8 cellular contexts compared by ENCODE assay signal in genomic region chr15:101641134-101641764, GRCh38. TPM values are rescaled to one million over a fixed set of nuclear protein-coding genes. Genes with fewer than 3 reads are reported as not detected.
DNase-seq lines count a peak whose midpoint lies in the region; ATAC-seq and TF ChIP-seq lines count a peak whose summit lies in the region.

No MANE protein-coding gene starts in this region.

- H3K4me3 ChIP-seq in AG10803 (ENCODE audit: low read length), result no peak overlapping the region
- no peak overlapping the region for H3K4me3 ChIP-seq in Jurkat, Clone E6-1 (ENCODE audit: low read length)

- peak; percentile 98 for TF ChIP-seq CTCF in AG10803 (conservative IDR thresholded peaks at IDR 0.05; ENCODE audit: low read length)
- peak; percentile 97 for TF ChIP-seq CTCF in glutamatergic neuron (IDR thresholded peaks at IDR 0.05; ENCODE audit: partially characterized antibody, unreplicated experiment)

- no peak overlapping the region for H3K4me3 Mint-ChIP-seq in activated naive CD8-positive, alpha-beta T cell
- no peak overlapping the region for H3K4me3 Mint-ChIP-seq in glutamatergic neuron (ENCODE audit: unreplicated experiment)

- DNase-seq in AG10803 (ENCODE audit: low read depth), result peak; percentile 70
- peak; percentile 68 for DNase-seq in Jurkat, Clone E6-1 (ENCODE audit: low read depth, low spot score)
- peak; percentile 74 for DNase-seq in SKM-1 treated with dmso at 0.1 percent for 144 hours (lab: John Stamatoyannopoulos, UW; ENCODE audit: unreplicated experiment)
- peak; percentile 79 for DNase-seq in glutamatergic neuron
- DNase-seq in posterior cingulate gyrus, result peak in 9 of 10 donors; percentile 60 to 94 (median 84)
- DNase-seq in ureter (ENCODE audit: low spot score), result peak; percentile 76

- intact Hi-C loops in posterior cingulate gyrus (cut with DNase I), result loop anchor here (1.0 to 10.0 kb wide), 2 partner anchors 146 to 341 kb away; no protein-coding TSS in a partner anchor

- H3K27ac Mint-ChIP-seq in activated naive CD8-positive, alpha-beta T cell, result peak overlapping the region; percentile 64
- no peak overlapping the region for H3K27ac Mint-ChIP-seq in glutamatergic neuron (ENCODE audit: unreplicated experiment)

- H3K4me1 Mint-ChIP-seq in activated naive CD8-positive, alpha-beta T cell (ENCODE audit: low read depth), result peaks cover 27% of the 10 kb centered on the region
- H3K4me1 Mint-ChIP-seq in glutamatergic neuron (ENCODE audit: low read depth, unreplicated experiment), result peaks cover 14% of the 10 kb centered on the region

- peaks cover 9% of the 10 kb centered on the region for H3K36me3 Mint-ChIP-seq in activated naive CD8-positive, alpha-beta T cell
- H3K36me3 Mint-ChIP-seq in glutamatergic neuron (ENCODE audit: unreplicated experiment), result no peaks in the 10 kb centered on the region

- no peaks in the 10 kb centered on the region for H3K27me3 Mint-ChIP-seq in activated naive CD8-positive, alpha-beta T cell
- no peaks in the 10 kb centered on the region for H3K27me3 Mint-ChIP-seq in glutamatergic neuron (ENCODE audit: unreplicated experiment)

- no peaks in the 10 kb centered on the region for H3K9me3 Mint-ChIP-seq in activated naive CD8-positive, alpha-beta T cell (ENCODE audit: low read depth)
- no peaks in the 10 kb centered on the region for H3K9me3 Mint-ChIP-seq in glutamatergic neuron (ENCODE audit: unreplicated experiment)

- peak; percentile 55 for ATAC-seq in GM18907 (IDR thresholded peaks at IDR 0.05; ENCODE audit: unreplicated experiment)

RNA-seq across cellular contexts. Expression of gene TM2D3, which starts 10.9 kb away (rescaled TPM):
- polyA plus RNA-seq in Jurkat, Clone E6-1 (2012; ENCODE audit: insufficient read depth, insufficient read length), result 46.1 TPM
- total RNA-seq in glutamatergic neuron (ENCODE audit: unreplicated experiment) (58.6 TPM), ureter (46.6 TPM)
